In the genomic region with DNA sequence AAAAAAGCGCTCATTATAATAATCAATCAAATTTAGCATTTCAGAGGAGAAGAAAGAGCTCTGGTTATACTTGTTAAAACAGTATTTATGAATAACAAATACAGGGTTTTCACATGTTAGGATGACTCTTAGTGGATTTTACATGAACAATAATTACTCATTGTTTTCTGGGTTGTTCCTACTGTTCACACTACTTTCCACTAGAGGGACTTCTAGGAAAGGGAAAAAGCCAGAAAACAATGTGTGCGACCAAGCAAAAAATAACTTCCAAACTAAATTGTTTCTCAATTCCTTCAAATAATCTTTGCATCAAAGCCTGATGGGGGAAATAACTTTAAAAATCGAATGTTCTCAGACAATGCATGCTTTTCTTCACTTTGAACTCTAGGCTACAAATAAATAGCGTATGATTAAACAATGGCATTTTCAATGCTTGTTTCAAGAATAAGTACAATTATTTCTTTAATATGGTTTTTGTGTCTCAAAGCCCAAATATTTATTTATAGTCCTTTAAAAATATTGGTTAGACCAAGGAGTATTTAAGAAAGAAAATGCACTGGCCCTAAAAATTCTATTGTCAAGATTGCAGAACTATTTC, we compare ENCODE assay signal across 8 cellular contexts.
A peak's percentile ranks its signal among the peaks of the same experiment; 100 is the strongest.
DNase-seq lines count a peak whose midpoint lies in the region; ATAC-seq and TF ChIP-seq lines count a peak whose summit lies in the region.

No MANE protein-coding gene starts in this region.

- BruUV-seq in A673 (replicated peaks; lab: Mats Ljungman, UMichigan), result no TSS peak

- DNase-seq in A673 (ENCODE audit: low spot score) (peak; percentile 75), NCI-H69 (lab: John Stamatoyannopoulos, UW) (peak; percentile 42), dedifferentiated amniotic fluid mesenchymal stem cell (ENCODE audit: extremely low spot score) (peak; percentile 56), neural crest cell (ENCODE audit: low read depth, low spot score) (no peak), nucleus accumbens (lab: John Stamatoyannopoulos, UW) (no peak)
- DNase-seq in stimulated activated CD8-positive, alpha-beta memory T cell treated with anti-CD3 and anti-CD28 coated beads, Interleukin-4, amount 100 ng/mL, for 48 hours, result no peak

- H3K27ac ChIP-seq in A673 (ENCODE audit: low read depth, low read length, poor library complexity, severe bottlenecking), result no peak overlapping the region

- no peaks in the 10 kb centered on the region for H3K36me3 ChIP-seq in A673 (ENCODE audit: insufficient read depth, low read length, poor library complexity, severe bottlenecking)

- peaks cover 51% of the 10 kb centered on the region for H3K4me1 ChIP-seq in A673 (ENCODE audit: insufficient read depth, low read length, poor library complexity, severe bottlenecking)

- H3K27ac Mint-ChIP-seq in neural crest cell (ENCODE audit: unreplicated experiment), result no peak overlapping the region

- H3K27me3 Mint-ChIP-seq in neural crest cell (ENCODE audit: low read depth), result no peaks in the 10 kb centered on the region

- peaks cover 37% of the 10 kb centered on the region for H3K4me1 Mint-ChIP-seq in neural crest cell

- H3K27me3 ChIP-seq in A673 (replicated peaks; ENCODE audit: insufficient read depth, low read depth, low read length, poor library complexity), result no peaks in the 10 kb centered on the region

- no peak overlapping the region for H3K4me3 ChIP-seq in A673 (ENCODE audit: low read depth, low read length, poor library complexity, severe bottlenecking)

- no peaks in the 10 kb centered on the region for H3K9me3 ChIP-seq in A673 (ENCODE audit: low read depth, low read length, poor library complexity, severe bottlenecking)

- no peaks in the 10 kb centered on the region for H3K36me3 Mint-ChIP-seq in neural crest cell (ENCODE audit: low read depth)

- no peak for TF ChIP-seq POLR2A in GM18505 (IDR thresholded peaks at IDR 0.05; ENCODE audit: borderline replicate concordance, extremely low read depth, insufficient read depth, insufficient read length)

- CTCF ChIA-PET in A673 (lab: Charles Lee), result no interaction called here

- no peak overlapping the region for H3K4me3 Mint-ChIP-seq in neural crest cell

- ATAC-seq in GM18505 (IDR thresholded peaks at IDR 0.05; ENCODE audit: unreplicated experiment), result peak; percentile 53
- ATAC-seq in GM21381 (IDR thresholded peaks at IDR 0.05; ENCODE audit: unreplicated experiment), result no peak

- H3K9me3 Mint-ChIP-seq in neural crest cell, result peaks cover 2% of the 10 kb centered on the region

- POLR2A ChIA-PET in A673 (lab: Charles Lee; ENCODE audit: low non-redundant PET), result no interaction called here

- intact Hi-C loops in A673 (cut with micrococcal nuclease; ENCODE audit: unreplicated experiment), result loop anchor here (2.0 to 10.0 kb wide), 5 partner anchors 107 to 572 kb away; no protein-coding TSS in a partner anchor

- peak; percentile 79 for TF ChIP-seq CTCF in A673 (conservative IDR thresholded peaks at IDR 0.05; ENCODE audit: low read depth, low read length)
- peak; percentile 88 for TF ChIP-seq CTCF in neural crest cell (conservative IDR thresholded peaks at IDR 0.05)

Comparison
In these comparisons a context has a peak if more than half of its experiments do, and no peak if none do; other contexts are left out.
1. DNase-seq: peak in A673 (single experiment), NCI-H69 (single experiment) and dedifferentiated amniotic fluid mesenchymal stem cell (single experiment); none in neural crest cell (single experiment), nucleus accumbens (0 of 56) and stimulated activated CD8-positive, alpha-beta memory T cell treated with anti-CD3 and anti-CD28 coated beads, Interleukin-4, amount 100 ng/mL, for 48 hours (single experiment).